Comparison of ENCODE assay signal across 15 cellular contexts in the genomic region with DNA sequence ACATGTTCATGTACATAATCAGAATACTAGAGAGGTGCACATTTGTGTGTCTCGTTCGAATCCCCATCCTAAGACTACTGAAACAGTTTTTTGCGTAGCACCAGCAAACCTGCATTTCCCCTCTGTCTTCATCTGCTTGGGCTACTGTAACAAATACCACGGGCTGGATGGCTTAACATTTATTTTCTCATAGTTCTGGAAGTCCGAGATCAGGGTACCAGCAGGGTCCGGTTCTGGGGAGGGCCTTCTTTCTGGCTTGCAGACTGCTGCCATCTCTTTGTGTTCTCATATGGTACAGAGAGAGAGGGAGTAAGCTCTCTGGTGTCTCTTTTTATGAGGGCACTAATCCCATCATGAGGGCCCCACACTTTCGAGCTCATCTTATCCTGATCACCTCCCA. TPM values are rescaled to one million over a fixed set of nuclear protein-coding genes. Genes with fewer than 3 reads are reported as not detected.
DNase-seq lines count a peak whose midpoint lies in the region; ATAC-seq and TF ChIP-seq lines count a peak whose summit lies in the region.
"Had no signal": no experiment of that assay in that cellular context is flagged by ENCODE, and none has a peak within 500 bp of the region (broad histone marks: within the 10 kb centered on the region; RNA-seq: fewer than 3 reads in every experiment).

No MANE protein-coding gene starts in this region.

- no peaks in the 10 kb centered on the region for H3K4me1 Mint-ChIP-seq in nephron progenitor cell

- in situ Hi-C loops in GM23248 (cut with MboI) (no loop called here), Panc1 (cut with HindIII; ENCODE audit: low pct_unique_long_range_greater_than_20kb, low sequenced_read_pairs) (no loop called here)

- H2AFZ ChIP-seq in GM23248, result no peak overlapping the region
- H2AFZ ChIP-seq in HCT116 (ENCODE audit: low read depth, low read length, poor library complexity, severe bottlenecking), result no peak overlapping the region

- H3K4me3 ChIP-seq in GM23248, result no peak overlapping the region
- H3K4me3 ChIP-seq in HCT116 (replicated peaks in 1 of 2; ENCODE audit: low read depth in 1 of 2, low read length in 2 of 2), result no peak overlapping the region
- H3K4me3 ChIP-seq in Panc1 (ENCODE audit: low read depth in 2 of 2, low read length in 2 of 2), result no peak overlapping the region
- H3K4me3 ChIP-seq: A549, HAP-1 had no signal

- H3K9me3 Mint-ChIP-seq in nephron progenitor cell, result no peaks in the 10 kb centered on the region
- H3K9me3 Mint-ChIP-seq in activated naive CD4-positive, alpha-beta T cell treated with anti-CD3 and anti-CD28 coated beads, Interleukin-2, amount 50 U/mL, for 72 hours, result no peaks in the 10 kb centered on the region
- H3K9me3 Mint-ChIP-seq: CD4-positive, alpha-beta memory T cell had no signal

- H3K27ac Mint-ChIP-seq in nephron progenitor cell, result peak overlapping the region; percentile 77
- H3K27ac Mint-ChIP-seq in activated naive CD4-positive, alpha-beta T cell treated with anti-CD3 and anti-CD28 coated beads, Interleukin-2, amount 50 U/mL, for 72 hours, result no peak overlapping the region

- RAD21 ChIA-PET in HCT116 (lab: Charles Lee; ENCODE audit: low non-redundant PET in 1 of 2, low total read pairs in 2 of 2, uncharacterized antibody in 2 of 2, unreplicated experiment in 2 of 2), result no interaction called here

- no peak for TF ChIP-seq CTCF in HCT116 (IDR thresholded peaks at IDR 0.05 in 2 of 3, conservative IDR thresholded peaks at IDR 0.05 in 1 of 3; ENCODE audit: borderline replicate concordance in 1 of 3, insufficient read depth in 1 of 3, low read depth in 2 of 3, low read length in 2 of 3)
- TF ChIP-seq CTCF in Panc1 (IDR thresholded peaks at IDR 0.05), result no peak
- no peak for TF ChIP-seq CTCF in nephron progenitor cell (IDR thresholded peaks at IDR 0.05)

- H3K27ac ChIP-seq in GM23248 (0 out of 2 replicates have a peak overlapping the region, but pooled peaks have one; percentile 12), HCT116 (ENCODE audit: low read depth, low read length) (no peak overlapping the region), Panc1 (ENCODE audit: low read length) (no peak overlapping the region)
- H3K27ac ChIP-seq: A549, C4-2B, HL-60 had no signal

- H4K20me1 ChIP-seq in GM23248 (ENCODE audit: insufficient read depth) (peaks cover 10% of the 10 kb centered on the region; the same call in 1 of the 2 replicates), HCT116 (ENCODE audit: insufficient read depth) (no peaks in the 10 kb centered on the region)

- H3K4me2 ChIP-seq in GM23248 (ENCODE audit: unreplicated experiment) (no peak overlapping the region), HCT116 (ENCODE audit: low read length) (no peak overlapping the region)
- H3K4me2 ChIP-seq: A549 had no signal

- H3K27me3 Mint-ChIP-seq in nephron progenitor cell (ENCODE audit: low read depth, poor library complexity), result no peaks in the 10 kb centered on the region
- H3K27me3 Mint-ChIP-seq: CD4-positive, alpha-beta memory T cell had no signal

- BruUV-seq in HCT116 (replicated peaks; lab: Mats Ljungman, UMichigan), result TSS peak; percentile 19
- TSS peak; percentile 31 for BruUV-seq in Panc1 (replicated peaks; lab: Mats Ljungman, UMichigan)

- intact Hi-C loops in HCT116 (cut with micrococcal nuclease) (no loop called here), Panc1 (cut with micrococcal nuclease; ENCODE audit: unreplicated experiment) (no loop called here)

- WGBS in GM23248 (ENCODE audit: low coverage in 1 of 2, low lambda C conversion rate in 2 of 2, missing lambda C conversion rate in 2 of 2), 2 experiments, result 89 to 90% methylated on average over 7 of the region's 7 CpGs

- POLR2A ChIA-PET in HCT116 (lab: Charles Lee) (no interaction called here), Panc1 (lab: Charles Lee) (interaction anchor here (0.7 kb wide), 1 partner anchor 21 kb away, joined by 3 read pairs; no protein-coding TSS in a partner anchor)

- DNase-seq in GM23248 (no peak), HCT116 (ENCODE audit: low read depth, low spot score) (no peak), Panc1 (ENCODE audit: low read depth, low spot score) (no peak), nephron progenitor cell (no peak), NCI-H748 (lab: John Stamatoyannopoulos, UW; ENCODE audit: unreplicated experiment) (no peak)
- no peak for DNase-seq in stimulated activated naive CD4-positive, alpha-beta T cell treated with Interleukin-2 at 50 U/mL for 16 hours (lab: John Stamatoyannopoulos, UW)
- DNase-seq in activated naive CD4-positive, alpha-beta T cell treated with anti-CD3 and anti-CD28 coated beads, Interleukin-2, amount 50 U/mL, for 72 hours (ENCODE audit: low spot score in 2 of 2), result no peak
- DNase-seq: BE2C; CD4-positive, alpha-beta memory T cell; DMS79 had no signal

- TF ChIP-seq POLR2A in HCT116 (IDR thresholded peaks at IDR 0.05; ENCODE audit: borderline replicate concordance, extremely low read depth, insufficient read depth, insufficient read length), result no peak

- H3K9ac ChIP-seq in GM23248, result no peak overlapping the region
- no peak overlapping the region for H3K9ac ChIP-seq in HCT116 (ENCODE audit: low read length)

- peaks cover 49% of the 10 kb centered on the region for H3K4me1 ChIP-seq in GM23248 (ENCODE audit: insufficient read depth)
- no peaks in the 10 kb centered on the region for H3K4me1 ChIP-seq in HCT116 (ENCODE audit: control insufficient read depth in 1 of 2, insufficient read depth in 2 of 2, low read length in 2 of 2)
- no peaks in the 10 kb centered on the region for H3K4me1 ChIP-seq in Panc1 (ENCODE audit: control insufficient read depth, insufficient read depth, low read length)
- H3K4me1 ChIP-seq: A549, BE2C, HAP-1 had no signal

- TF ChIP-seq RAD21 in HCT116 (IDR thresholded peaks at IDR 0.05; ENCODE audit: low read depth), result no peak

- H3K9me2 ChIP-seq in GM23248 (ENCODE audit: insufficient read depth) (no peaks in the 10 kb centered on the region), HCT116 (ENCODE audit: insufficient read depth) (no peaks in the 10 kb centered on the region)

- H3K9me3 ChIP-seq in GM23248 (ENCODE audit: low read depth), result no peaks in the 10 kb centered on the region
- no peaks in the 10 kb centered on the region for H3K9me3 ChIP-seq in HCT116 (ENCODE audit: control insufficient read depth in 1 of 2, insufficient read depth in 1 of 2, low read depth in 1 of 2, low read length in 2 of 2)
- H3K9me3 ChIP-seq in Panc1 (ENCODE audit: control insufficient read depth, insufficient read depth, low read depth, low read length), result no peaks in the 10 kb centered on the region
- H3K9me3 ChIP-seq: A549, BE2C, HAP-1 had no signal

- H3K4me3 Mint-ChIP-seq in nephron progenitor cell, result no peak overlapping the region
- H3K4me3 Mint-ChIP-seq: CD4-positive, alpha-beta memory T cell had no signal

- H3K79me2 ChIP-seq in GM23248 (ENCODE audit: insufficient read depth) (peaks cover 88% of the 10 kb centered on the region), HCT116 (ENCODE audit: insufficient read depth, low read length) (peaks cover 50% of the 10 kb centered on the region)

- H3K27me3 ChIP-seq in GM23248 (replicated peaks; ENCODE audit: insufficient read depth), result no peaks in the 10 kb centered on the region
- no peaks in the 10 kb centered on the region for H3K27me3 ChIP-seq in HCT116 (ENCODE audit: insufficient read depth, low read length)
- no peaks in the 10 kb centered on the region for H3K27me3 ChIP-seq in Panc1 (ENCODE audit: control insufficient read depth, insufficient read depth, low read length)
- H3K27me3 ChIP-seq: BE2C had no signal

- H3K36me3 Mint-ChIP-seq in nephron progenitor cell (ENCODE audit: low read depth), result peaks cover 77% of the 10 kb centered on the region
- H3K36me3 Mint-ChIP-seq in activated naive CD4-positive, alpha-beta T cell treated with anti-CD3 and anti-CD28 coated beads, Interleukin-2, amount 50 U/mL, for 72 hours, result peaks cover 0 to 13% of the 10 kb centered on the region in 2 donors

- H3F3A ChIP-seq in GM23248 (ENCODE audit: insufficient read depth), result peaks cover 66% of the 10 kb centered on the region

- H3K36me3 ChIP-seq in GM23248 (ENCODE audit: low read depth) (peaks cover 74% of the 10 kb centered on the region), HCT116 (ENCODE audit: control insufficient read depth in 1 of 2, insufficient read depth in 2 of 2, low read length in 2 of 2) (peaks cover 36 to 52% of the 10 kb centered on the region in 2 experiments), Panc1 (ENCODE audit: control insufficient read depth, insufficient read depth, low read length) (peaks cover 9% of the 10 kb centered on the region)

- ATAC-seq in HCT116, result no peak
- no peak for ATAC-seq in Panc1
- no peak for ATAC-seq in GM21619 (IDR thresholded peaks at IDR 0.05; ENCODE audit: unreplicated experiment)
- ATAC-seq in activated naive CD4-positive, alpha-beta T cell treated with anti-CD3 and anti-CD28 coated beads, Interleukin-2, amount 50 U/mL, for 72 hours, result no peak
- ATAC-seq: A549 had no signal

- CTCF ChIA-PET in HCT116 (lab: Charles Lee), result no interaction called here
- CTCF ChIA-PET in Panc1 (lab: Charles Lee), result no interaction called here

TF ChIP-seq in HCT116, 20 proteins besides CTCF, POLR2A, EP300 and RAD21 (continues in another document):
- TF ChIP-seq ZNF274 (IDR thresholded peaks at IDR 0.05; ENCODE audit: low read depth, low read length), result no peak
- no peak for TF ChIP-seq SP1 (IDR thresholded peaks at IDR 0.05; ENCODE audit: low read depth)
- no peak for TF ChIP-seq SIN3A (IDR thresholded peaks at IDR 0.05; ENCODE audit: low read depth)

RNA-seq across cellular contexts. Expression of a gene that starts 30.6 kb away (rescaled TPM):
- total RNA-seq in GM23248 (2014; rRNA removed; shearing (Covaris generic)), result 339 and 410 TPM in 2 replicates
- 177 and 184 TPM in 2 replicates for polyA plus RNA-seq in GM23248 (2016; fragmentation: Nextera tagmentation; extraction: Ambion mirVana)
- total RNA-seq in HCT116 (2021; ENCODE audit: unreplicated experiment), result 121 TPM
- 77.0 and 78.9 TPM in 2 replicates for polyA plus RNA-seq in HCT116 (2012)
- total RNA-seq in Panc1 (2021; ENCODE audit: unreplicated experiment), result 98.0 TPM
- 95.7 TPM for polyA plus RNA-seq in Panc1 (2012; ENCODE audit: insufficient read length)
- 100 to 1,000 TPM; 114 to 137 TPM for total RNA-seq in activated naive CD4-positive, alpha-beta T cell treated with anti-CD3 and anti-CD28 coated beads, Interleukin-2, amount 50 U/mL, for 72 hours

RNA-seq across cellular contexts. Expression of a gene that starts 55.6 kb away (rescaled TPM):
- 19.1 and 20.3 TPM in 2 replicates for total RNA-seq in GM23248 (2014; rRNA removed; shearing (Covaris generic))
- polyA plus RNA-seq in GM23248 (2016; fragmentation: Nextera tagmentation; extraction: Ambion mirVana), result 4.0 and 4.9 TPM in 2 replicates
- total RNA-seq in HCT116 (2021; ENCODE audit: unreplicated experiment), result 48.7 TPM
- 17.6 and 20.7 TPM in 2 replicates for polyA plus RNA-seq in HCT116 (2012)
- total RNA-seq in Panc1 (2021; ENCODE audit: unreplicated experiment), result 36.8 TPM
- 17.2 TPM for polyA plus RNA-seq in Panc1 (2012; ENCODE audit: insufficient read length)
- total RNA-seq in activated naive CD4-positive, alpha-beta T cell treated with anti-CD3 and anti-CD28 coated beads, Interleukin-2, amount 50 U/mL, for 72 hours, result 10 to 100 TPM; 45.8 to 46.4 TPM

RNA-seq across cellular contexts. Expression of a gene that starts 56.0 kb away (rescaled TPM):
- total RNA-seq in GM23248 (2014; rRNA removed; shearing (Covaris generic)), result 60.3 and 77.4 TPM in 2 replicates
- 112 and 120 TPM in 2 replicates for polyA plus RNA-seq in GM23248 (2016; fragmentation: Nextera tagmentation; extraction: Ambion mirVana)
- total RNA-seq in HCT116 (2021; ENCODE audit: unreplicated experiment) (31.3 TPM), Panc1 (2021; ENCODE audit: unreplicated experiment) (41.8 TPM)
- 37.3 and 38.3 TPM in 2 replicates for polyA plus RNA-seq in HCT116 (2012)
- 41.5 TPM for polyA plus RNA-seq in Panc1 (2012; ENCODE audit: insufficient read length)
- 10 to 100 TPM; 15.3 to 16.4 TPM for total RNA-seq in activated naive CD4-positive, alpha-beta T cell treated with anti-CD3 and anti-CD28 coated beads, Interleukin-2, amount 50 U/mL, for 72 hours
